Comparison of ENCODE assay signal across 1 cellular context in genomic region chr1:231629132-231629531, GRCh38.
TF ChIP-seq lines count a peak whose summit lies in the region.

No MANE protein-coding gene starts in this region.

TF ChIP-seq in K562, 482 proteins besides CTCF, POLR2A, EP300 and RAD21:
- TF ChIP-seq EP400 (IDR thresholded peaks at IDR 0.05) (no peak), GABPA (tag; conservative IDR thresholded peaks at IDR 0.05; ENCODE audit: low read depth) (peak; percentile 81), RFX1 (IDR thresholded peaks at IDR 0.05) (peak; percentile 66), TEAD1 (CRISPR knock-in tag; IDR thresholded peaks at IDR 0.05) (no peak), MYNN (IDR thresholded peaks at IDR 0.05) (peak; percentile 92; the same call in 1 of the 2 replicates), MYNN (CRISPR knock-in tag; IDR thresholded peaks at IDR 0.05) (peak; percentile 78), OTX1 (CRISPR knock-in tag; IDR thresholded peaks at IDR 0.05) (no peak), ETV1 (tag; conservative IDR thresholded peaks at IDR 0.05; ENCODE audit: low read depth) (peak; percentile 48; the same call in 1 of the 2 replicates), ZFX (CRISPR knock-in tag; IDR thresholded peaks at IDR 0.05) (no peak), ARID4B (CRISPR knock-in tag; IDR thresholded peaks at IDR 0.05) (no peak), RBM17 (IDR thresholded peaks at IDR 0.05; ENCODE audit: borderline replicate concordance, low read depth, low read length) (no peak)
